20 cellular contexts compared by ENCODE assay signal in the genomic region with DNA sequence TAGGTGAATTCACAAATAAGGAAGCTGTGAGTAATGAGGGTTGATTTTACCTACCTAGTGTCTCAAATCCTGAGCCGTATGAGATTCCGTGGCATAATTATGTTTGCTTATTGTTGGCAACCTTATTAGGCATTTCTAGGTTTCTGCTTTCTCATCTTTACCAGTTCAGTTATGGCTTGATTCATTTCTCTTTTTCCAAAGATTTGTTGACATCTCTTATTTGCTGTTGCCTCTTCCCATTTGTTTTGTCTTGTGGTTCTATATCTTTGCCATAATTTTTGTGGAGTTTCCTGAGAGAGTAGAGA. TPM values are rescaled to one million over a fixed set of nuclear protein-coding genes. Genes with fewer than 3 reads are reported as not detected.
A peak's percentile ranks its signal among the peaks of the same experiment; 100 is the strongest.
DNase-seq lines count a peak whose midpoint lies in the region; ATAC-seq, FAIRE-seq and TF ChIP-seq lines count a peak whose summit lies in the region.
"Had no signal": no experiment of that assay in that cellular context is flagged by ENCODE, and none has a peak within 500 bp of the region (broad histone marks: within the 10 kb centered on the region; RNA-seq: fewer than 3 reads in every experiment).

No MANE protein-coding gene starts in this region.

- H3K4me1 ChIP-seq in ACC112 (ENCODE audit: control insufficient read depth, insufficient read depth, low read length, unreplicated experiment): peaks cover 49% of the 10 kb centered on the region
- H3K4me1 ChIP-seq in HCT116 (ENCODE audit: control insufficient read depth in 1 of 2, insufficient read depth in 2 of 2, low read length in 2 of 2): peaks cover 2 to 15% of the 10 kb centered on the region in 2 experiments; a peak in 2 of 4 replicates
- H3K4me1 ChIP-seq in astrocyte (ENCODE audit: insufficient read depth, low read length): peaks cover 19% of the 10 kb centered on the region
- peaks cover 3% of the 10 kb centered on the region for H3K4me1 ChIP-seq in mesenchymal stem cell (ENCODE audit: control insufficient read depth, insufficient read depth, low read depth, low read length)
- H3K4me1 ChIP-seq: Peyer's patch, thyroid gland had no signal

- H3K36me3 ChIP-seq in ACC112 (ENCODE audit: insufficient read depth, low read length): no peaks in the 10 kb centered on the region
- H3K36me3 ChIP-seq in HCT116 (ENCODE audit: control insufficient read depth in 1 of 2, insufficient read depth in 2 of 2, low read length in 2 of 2): no peaks in the 10 kb centered on the region
- no peaks in the 10 kb centered on the region for H3K36me3 ChIP-seq in astrocyte (ENCODE audit: insufficient read depth, low read length)
- no peaks in the 10 kb centered on the region for H3K36me3 ChIP-seq in mesenchymal stem cell (ENCODE audit: control insufficient read depth in 1 of 2, insufficient read depth in 2 of 2, low read depth in 1 of 2, low read length in 2 of 2)
- H3K36me3 ChIP-seq: Peyer's patch, thyroid gland had no signal

- H3K27me3 ChIP-seq in ACC112 (ENCODE audit: insufficient read depth, low read length) (no peaks in the 10 kb centered on the region), HCT116 (ENCODE audit: insufficient read depth, low read length) (no peaks in the 10 kb centered on the region), astrocyte (ENCODE audit: insufficient read depth, low read length) (no peaks in the 10 kb centered on the region), mesenchymal stem cell (ENCODE audit: control insufficient read depth in 1 of 2, insufficient read depth in 1 of 2, low read length in 2 of 2) (no peaks in the 10 kb centered on the region)
- H3K27me3 ChIP-seq: Peyer's patch, thyroid gland had no signal

- no peak overlapping the region for H4K91ac ChIP-seq in mesenchymal stem cell (ENCODE audit: low read length)

- H3K9me2 ChIP-seq in HCT116 (ENCODE audit: insufficient read depth): no peaks in the 10 kb centered on the region

- no peak overlapping the region for H3K18ac ChIP-seq in mesenchymal stem cell (ENCODE audit: low read depth in 1 of 2, low read length in 2 of 2)

- H3K4me2 ChIP-seq in HCT116 (ENCODE audit: low read length): peak overlapping the region; percentile 89
- peak overlapping the region; percentile 87 for H3K4me2 ChIP-seq in astrocyte (ENCODE audit: low read length)
- H3K4me2 ChIP-seq in mesenchymal stem cell (ENCODE audit: low read length, poor library complexity, severe bottlenecking): peak overlapping the region; percentile 35

- H2BK12ac ChIP-seq in mesenchymal stem cell (ENCODE audit: low read length in 2 of 2): no peak overlapping the region

- H3K9ac ChIP-seq in HCT116 (ENCODE audit: low read length): peak overlapping the region; percentile 30
- peak overlapping the region; percentile 73 for H3K9ac ChIP-seq in astrocyte (ENCODE audit: low read length)
- no peak overlapping the region for H3K9ac ChIP-seq in mesenchymal stem cell (ENCODE audit: low read length)

- peaks cover 7% of the 10 kb centered on the region for H3K79me1 ChIP-seq in mesenchymal stem cell (replicated peaks; ENCODE audit: low read length, poor library complexity, severe bottlenecking)

- peak overlapping the region; percentile 55 for H3K4me3 Mint-ChIP-seq in astrocyte (ENCODE audit: unreplicated experiment)
- H3K4me3 Mint-ChIP-seq: activated naive CD8-positive, alpha-beta T cell treated with anti-CD3 and anti-CD28 coated beads, Interleukin-2, amount 10 ng/mL, durations not matched to agents 7 days and 5 days; CD8-positive, alpha-beta memory T cell; nephron progenitor cell; stimulated activated effector memory CD8-positive, alpha-beta T cell treated with anti-CD3 and anti-CD28 coated beads, Interleukin-12 subunit alpha, Interleukin-12 subunit beta, amount 100 ng/mL, for 72 hours had no signal

- H2BK15ac ChIP-seq in mesenchymal stem cell (ENCODE audit: low read depth, poor library complexity, severe bottlenecking): no peak overlapping the region

- H2AFZ ChIP-seq in ACC112 (ENCODE audit: low read length, unreplicated experiment) (no peak overlapping the region), HCT116 (ENCODE audit: low read depth, low read length, poor library complexity, severe bottlenecking) (peak overlapping the region; percentile 85), astrocyte (ENCODE audit: low read depth, low read length) (peak overlapping the region; percentile 39), mesenchymal stem cell (ENCODE audit: low read depth, low read length) (no peak overlapping the region)

- DNase-seq in HCT116 (ENCODE audit: low read depth, low spot score): no peak
- no peak for DNase-seq in astrocyte (ENCODE audit: low read depth)
- no peak for DNase-seq in mesenchymal stem cell
- DNase-seq in DMS 273 (lab: John Stamatoyannopoulos, UW; ENCODE audit: unreplicated experiment): no peak
- no peak for DNase-seq in NCI-H510A treated with DMSO at 0.1 percent for 48 hours (lab: John Stamatoyannopoulos, UW)
- no peak for DNase-seq in LoVo (ENCODE audit: low spot score)
- no peak for DNase-seq in NCI-H1436 (lab: John Stamatoyannopoulos, UW)
- DNase-seq: activated CD4-positive, CD25-positive, alpha-beta regulatory T cell treated with anti-CD3 and anti-CD28 coated beads, Interleukin-2, amount 50 U/mL, for 72 hours; activated naive CD8-positive, alpha-beta T cell treated with anti-CD3 and anti-CD28 coated beads, Interleukin-2, amount 10 ng/mL, durations not matched to agents 7 days and 5 days; CD8-positive, alpha-beta memory T cell; left cardiac atrium; NCI-H187 treated with DMSO at 0.1 percent for 48 hours; nephron progenitor cell; Peyer's patch; stimulated activated CD4-positive, alpha-beta T cell treated with anti-CD3 and anti-CD28 coated beads, Interleukin-15, amount 100 ng/mL, for 24 hours; thyroid gland had no signal

- peak overlapping the region; percentile 89 for H3K27ac Mint-ChIP-seq in astrocyte (ENCODE audit: unreplicated experiment)
- H3K27ac Mint-ChIP-seq: activated naive CD8-positive, alpha-beta T cell treated with anti-CD3 and anti-CD28 coated beads, Interleukin-2, amount 10 ng/mL, durations not matched to agents 7 days and 5 days; CD8-positive, alpha-beta memory T cell; nephron progenitor cell; stimulated activated effector memory CD8-positive, alpha-beta T cell treated with anti-CD3 and anti-CD28 coated beads, Interleukin-12 subunit alpha, Interleukin-12 subunit beta, amount 100 ng/mL, for 72 hours had no signal

- no peak for TF ChIP-seq RAD21 in HCT116 (IDR thresholded peaks at IDR 0.05; ENCODE audit: low read depth)

- no peak overlapping the region for H3K4ac ChIP-seq in mesenchymal stem cell (ENCODE audit: low read depth in 1 of 2, low read length in 2 of 2)

- no peak for ATAC-seq in HCT116

- intact Hi-C loops in HCT116 (cut with micrococcal nuclease): no loop called here

- POLR2A ChIA-PET in HCT116 (lab: Charles Lee): interaction anchor here (1.5 to 1.6 kb wide), 2 partner anchors 17 to 85 kb away, joined by 4 to 6 read pairs; no protein-coding TSS in a partner anchor

- no peaks in the 10 kb centered on the region for H3K36me3 Mint-ChIP-seq in astrocyte (ENCODE audit: low read depth, unreplicated experiment)
- H3K36me3 Mint-ChIP-seq: stimulated activated effector memory CD8-positive, alpha-beta T cell treated with anti-CD3 and anti-CD28 coated beads, Interleukin-12 subunit alpha, Interleukin-12 subunit beta, amount 100 ng/mL, for 72 hours had no signal

- no CpG with 5 or more reads among the region's 2 CpGs for WGBS in mesenchymal stem cell

- no peaks in the 10 kb centered on the region for H3K27me3 Mint-ChIP-seq in astrocyte (ENCODE audit: low read depth, unreplicated experiment)

- no peak overlapping the region for H3K23ac ChIP-seq in mesenchymal stem cell (ENCODE audit: low read length in 2 of 2)

- H3K9me3 Mint-ChIP-seq in astrocyte (ENCODE audit: unreplicated experiment): no peaks in the 10 kb centered on the region
- H3K9me3 Mint-ChIP-seq: CD8-positive, alpha-beta memory T cell; stimulated activated effector memory CD8-positive, alpha-beta T cell treated with anti-CD3 and anti-CD28 coated beads, Interleukin-12 subunit alpha, Interleukin-12 subunit beta, amount 100 ng/mL, for 72 hours had no signal

- TF ChIP-seq CTCF in HCT116 (IDR thresholded peaks at IDR 0.05 in 2 of 3, conservative IDR thresholded peaks at IDR 0.05 in 1 of 3; ENCODE audit: borderline replicate concordance in 1 of 3, insufficient read depth in 1 of 3, low read depth in 2 of 3, low read length in 2 of 3) (no peak), astrocyte (IDR thresholded peaks at IDR 0.05; ENCODE audit: insufficient read depth, low read depth, low read length) (no peak)

- H2BK120ac ChIP-seq in mesenchymal stem cell (ENCODE audit: low read depth, low read length): no peak overlapping the region

- no peak overlapping the region for H4K8ac ChIP-seq in mesenchymal stem cell (ENCODE audit: low read length)

- H3K27ac ChIP-seq in ACC112 (ENCODE audit: low read depth, low read length): peak overlapping the region; percentile 10; the same call in 1 of the 2 replicates
- no peak overlapping the region for H3K27ac ChIP-seq in HCT116 (ENCODE audit: low read depth, low read length)
- peak overlapping the region; percentile 71 for H3K27ac ChIP-seq in astrocyte (ENCODE audit: low read depth, low read length)
- H3K27ac ChIP-seq in mesenchymal stem cell (ENCODE audit: low read length, poor library complexity, severe bottlenecking): peak overlapping the region; percentile 71
- H3K27ac ChIP-seq: Peyer's patch, thyroid gland had no signal

- TF ChIP-seq POLR2A in HCT116 (IDR thresholded peaks at IDR 0.05; ENCODE audit: borderline replicate concordance, extremely low read depth, insufficient read depth, insufficient read length): no peak

- H3K9me3 ChIP-seq in HCT116 (ENCODE audit: control insufficient read depth in 1 of 2, insufficient read depth in 1 of 2, low read depth in 1 of 2, low read length in 2 of 2): no peaks in the 10 kb centered on the region
- no peaks in the 10 kb centered on the region for H3K9me3 ChIP-seq in astrocyte (ENCODE audit: insufficient read depth, low read depth, low read length)
- no peaks in the 10 kb centered on the region for H3K9me3 ChIP-seq in mesenchymal stem cell (ENCODE audit: control insufficient read depth, low read length)
- H3K9me3 ChIP-seq: Peyer's patch, thyroid gland had no signal

- H3K4me3 ChIP-seq in ACC112 (ENCODE audit: low read depth, low read length) (peak overlapping the region; percentile 43; the same call in 1 of the 2 replicates), HCT116 (replicated peaks in 1 of 2; ENCODE audit: low read depth in 1 of 2, low read length in 2 of 2) (peak overlapping the region; percentile 35 to 51), astrocyte (ENCODE audit: insufficient read depth, low read depth, low read length) (peak overlapping the region; percentile 61), mesenchymal stem cell (ENCODE audit: insufficient read depth in 1 of 2, low read depth in 1 of 2, low read length in 2 of 2) (no peak overlapping the region)
- H3K4me3 ChIP-seq: Peyer's patch, thyroid gland had no signal

- H4K20me1 ChIP-seq in HCT116 (ENCODE audit: insufficient read depth) (no peaks in the 10 kb centered on the region), astrocyte (ENCODE audit: insufficient read depth, low read length) (no peaks in the 10 kb centered on the region)

- CTCF ChIA-PET in HCT116 (lab: Charles Lee): no interaction called here

- peaks cover 32% of the 10 kb centered on the region for H3K4me1 Mint-ChIP-seq in astrocyte (ENCODE audit: low read depth, unreplicated experiment)

- H3K14ac ChIP-seq in mesenchymal stem cell (ENCODE audit: low read length in 2 of 2): no peak overlapping the region

- no peak overlapping the region for H2AK5ac ChIP-seq in mesenchymal stem cell (ENCODE audit: low read length, severe bottlenecking)

- RAD21 ChIA-PET in HCT116 (lab: Charles Lee; ENCODE audit: low non-redundant PET in 1 of 2, low total read pairs in 2 of 2, uncharacterized antibody in 2 of 2, unreplicated experiment in 2 of 2): no interaction called here

- H3K79me2 ChIP-seq in ACC112 (ENCODE audit: control insufficient read depth, insufficient read depth, low read length, unreplicated experiment): no peaks in the 10 kb centered on the region
- H3K79me2 ChIP-seq in HCT116 (ENCODE audit: insufficient read depth, low read length): no peaks in the 10 kb centered on the region
- no peaks in the 10 kb centered on the region for H3K79me2 ChIP-seq in astrocyte (ENCODE audit: insufficient read depth, low read length)

- FAIRE-seq in astrocyte (lab: Jason Lieb, UNC): no peak
- FAIRE-seq: GM18507 had no signal

- no peak overlapping the region for H2BK5ac ChIP-seq in mesenchymal stem cell (ENCODE audit: low read depth, low read length, poor library complexity, severe bottlenecking)

- TSS peak; percentile 76 for BruUV-seq in HCT116 (replicated peaks; lab: Mats Ljungman, UMichigan)

RNA-seq across cellular contexts. Expression of a gene that starts 0.5 kb away (rescaled TPM):
- total RNA-seq in HCT116 (2021; ENCODE audit: unreplicated experiment): 0.59 TPM
- 0.53 and 0.57 TPM in 2 replicates for polyA plus RNA-seq in HCT116 (2012)
- total RNA-seq in astrocyte: 4.7 and 5.7 TPM in 2 replicates
- polyA plus RNA-seq in mesenchymal stem cell (2013, experiment 1 of 2): 16.3 TPM
- 16.9 TPM for polyA plus RNA-seq in mesenchymal stem cell (2013, experiment 2 of 2)
- total RNA-seq: activated naive CD8-positive, alpha-beta T cell treated with anti-CD3 and anti-CD28 coated beads, Interleukin-2, amount 10 ng/mL, durations not matched to agents 7 days and 5 days; CD8-positive, alpha-beta memory T cell; dermis blood vessel endothelial cell; left cardiac atrium; Peyer's patch; thyroid gland had no signal
- polyA plus RNA-seq: CD8-positive, alpha-beta memory T cell had no signal

Comparison
In these comparisons a context has a peak if more than half of its experiments do, and no peak if none do; other contexts are left out.
1. H2AFZ ChIP-seq: peak in HCT116 (single experiment) and astrocyte (single experiment); none in ACC112 (single experiment) and mesenchymal stem cell (single experiment).
2. H3K4me3 ChIP-seq: peak in ACC112 (single experiment), HCT116 (2 of 2) and astrocyte (single experiment); none in mesenchymal stem cell (0 of 2).
3. H3K4me2 ChIP-seq: peak in every context shown above with its lines; median percentile 89 in HCT116; 87 in astrocyte; 35 in mesenchymal stem cell.